ENCODE assay signal across 8 cellular contexts in genomic region chr13:98576963-98577822, GRCh38. TPM values are rescaled to one million over a fixed set of nuclear protein-coding genes. Genes with fewer than 3 reads are reported as not detected.
A peak's percentile ranks its signal among the peaks of the same experiment; 100 is the strongest.
DNase-seq lines count a peak whose midpoint lies in the region; ATAC-seq and TF ChIP-seq lines count a peak whose summit lies in the region.

Gene STK24, minus strand, starts transcription at chr13:98577107. Its CDS starts 321 bp downstream, at chr13:98576786.

- peaks cover 47% of the 10 kb centered on the region for H3K79me2 ChIP-seq in DOHH2 (ENCODE audit: control insufficient read depth, low read length)

- peak within 1 kb of the TSS; percentile 88 for H3K27ac Mint-ChIP-seq in activated naive CD8-positive, alpha-beta T cell treated with anti-CD3 and anti-CD28 coated beads, Interleukin-2, amount 50 U/mL, for 24 hours

- peak within 1 kb of the TSS; percentile 94 for H3K4me2 ChIP-seq in DOHH2 (ENCODE audit: low read length)

- H3K27ac ChIP-seq in DOHH2 (ENCODE audit: low read depth, low read length), result peak within 1 kb of the TSS; percentile 57
- peak within 1 kb of the TSS; percentile 94 to 97 for H3K27ac ChIP-seq in ovary
- H3K27ac ChIP-seq in aorta (ENCODE audit: low read depth in 1 of 2, low read length in 2 of 2), result peak within 1 kb of the TSS; percentile 93 to 100

- H3K4me1 ChIP-seq in DOHH2 (ENCODE audit: control insufficient read depth, low read length) (peaks cover 37% of the 10 kb centered on the region), ovary (ENCODE audit: insufficient read depth) (peaks cover 4% of the 10 kb centered on the region), aorta (ENCODE audit: control insufficient read depth in 1 of 2, insufficient read depth in 2 of 2, low read length in 2 of 2) (no peaks in the 10 kb centered on the region)

- H3K27me3 ChIP-seq in DOHH2 (ENCODE audit: control insufficient read depth, low read length), result no peaks in the 10 kb centered on the region
- no peaks in the 10 kb centered on the region for H3K27me3 ChIP-seq in ovary
- H3K27me3 ChIP-seq in aorta (ENCODE audit: control insufficient read depth in 1 of 2, insufficient read depth in 2 of 2, low read length in 1 of 2), result no peaks in the 10 kb centered on the region

- H3K9me3 Mint-ChIP-seq in activated naive CD8-positive, alpha-beta T cell treated with anti-CD3 and anti-CD28 coated beads, Interleukin-2, amount 50 U/mL, for 24 hours, result no peaks in the 10 kb centered on the region

- TF ChIP-seq POLR2A in ovary (IDR thresholded peaks at IDR 0.05), result no peak

- H3K9me2 ChIP-seq in DOHH2 (replicated peaks; ENCODE audit: control insufficient read depth, low read length), result no peaks in the 10 kb centered on the region

- no peak for TF ChIP-seq CTCF in DOHH2 (IDR thresholded peaks at IDR 0.05; ENCODE audit: low read depth, low read length, poor library complexity, severe bottlenecking)
- no peak for TF ChIP-seq CTCF in ovary (IDR thresholded peaks at IDR 0.05)

- peak; percentile 83 for DNase-seq in HT-29 (ENCODE audit: low spot score)
- DNase-seq in SK-N-DZ (ENCODE audit: low spot score), result peak; percentile 43
- DNase-seq in activated naive CD8-positive, alpha-beta T cell treated with anti-CD3 and anti-CD28 coated beads, Interleukin-2, amount 50 U/mL, for 24 hours, result peak; percentile 71
- DNase-seq in Right ventricle myocardium inferior (ENCODE audit: missing footprints), result peak; percentile 83
- peak; percentile 69 to 85 (median 81) for DNase-seq in ovary
- peak; percentile 79 to 89 for DNase-seq in aorta

- no peaks in the 10 kb centered on the region for H3K27me3 Mint-ChIP-seq in activated naive CD8-positive, alpha-beta T cell treated with anti-CD3 and anti-CD28 coated beads, Interleukin-2, amount 50 U/mL, for 24 hours

- ATAC-seq in GM21360 (IDR thresholded peaks at IDR 0.05; ENCODE audit: unreplicated experiment) (peak; percentile 67), Right ventricle myocardium inferior (peak; percentile 85), aorta (ENCODE audit: low FRiP score) (peak; percentile 88)
- ATAC-seq in activated naive CD8-positive, alpha-beta T cell treated with anti-CD3 and anti-CD28 coated beads, Interleukin-2, amount 50 U/mL, for 24 hours, result peak; percentile 61

- peaks cover 24% of the 10 kb centered on the region for H4K20me1 ChIP-seq in DOHH2 (ENCODE audit: control insufficient read depth, insufficient read depth, low read depth, low read length)

- peaks cover 21% of the 10 kb centered on the region for H3K36me3 ChIP-seq in DOHH2 (ENCODE audit: control insufficient read depth, low read length)
- no peaks in the 10 kb centered on the region for H3K36me3 ChIP-seq in ovary
- no peaks in the 10 kb centered on the region for H3K36me3 ChIP-seq in aorta (ENCODE audit: control insufficient read depth in 1 of 2, insufficient read depth in 2 of 2, low read length in 1 of 2)

- peaks cover 15% of the 10 kb centered on the region for H3K36me3 Mint-ChIP-seq in activated naive CD8-positive, alpha-beta T cell treated with anti-CD3 and anti-CD28 coated beads, Interleukin-2, amount 50 U/mL, for 24 hours (ENCODE audit: low read depth)

- no peak for TF ChIP-seq EP300 in ovary (IDR thresholded peaks at IDR 0.05)

- H3F3A ChIP-seq in DOHH2 (ENCODE audit: control insufficient read depth, insufficient read depth), result peaks cover 15% of the 10 kb centered on the region

- H3K9me3 ChIP-seq in DOHH2 (ENCODE audit: control insufficient read depth, insufficient read depth, low read length), result no peaks in the 10 kb centered on the region
- H3K9me3 ChIP-seq in ovary, result no peaks in the 10 kb centered on the region
- H3K9me3 ChIP-seq in aorta (ENCODE audit: control insufficient read depth, low read length), result no peaks in the 10 kb centered on the region

- peak within 1 kb of the TSS; percentile 91 for H3K4me3 Mint-ChIP-seq in activated naive CD8-positive, alpha-beta T cell treated with anti-CD3 and anti-CD28 coated beads, Interleukin-2, amount 50 U/mL, for 24 hours

- intact Hi-C loops in Right ventricle myocardium inferior (cut with DNase I) (loop anchor here (1.0 to 5.0 kb wide), 5 partner anchors 70 to 127 kb away; no protein-coding TSS in a partner anchor), ovary (cut with DNase I) (loop anchor here (5.0 to 10.0 kb wide), 7 partner anchors 70 to 1510 kb away; partner anchors contain the start of gene PCCA (in 1 of the 4)), aorta (cut with DNase I) (loop anchor here (5.0 kb wide), 3 partner anchors 70 to 125 kb away; no protein-coding TSS in a partner anchor)

- H3K4me3 ChIP-seq in DOHH2 (ENCODE audit: low read length) (peak within 1 kb of the TSS; percentile 90), ovary (peak within 1 kb of the TSS; percentile 99), aorta (ENCODE audit: low read length in 2 of 2) (peak within 1 kb of the TSS; percentile 93 to 95)

- peaks cover 45% of the 10 kb centered on the region for H3K4me1 Mint-ChIP-seq in activated naive CD8-positive, alpha-beta T cell treated with anti-CD3 and anti-CD28 coated beads, Interleukin-2, amount 50 U/mL, for 24 hours

- 0 to 1% (median 0%) methylated on average over 17 to 102 of the region's 102 CpGs for WGBS in ovary, 3 donors
- 0 to 1% methylated on average over 54 to 102 of the region's 102 CpGs for WGBS in aorta, 2 donors

RNA-seq across cellular contexts. Expression of gene STK24, which starts in this region (rescaled TPM):
- total RNA-seq in HT-29 (2014; rRNA removed; shearing (Covaris generic)), result 107 and 113 TPM in 2 replicates
- 61.7 and 68.1 TPM in 2 replicates for polyA plus RNA-seq in SK-N-DZ (2014; cell fraction: cytosol; rRNA removed)
- 36.7 and 43.0 TPM in 2 replicates for polyA plus RNA-seq in SK-N-DZ (2014; cell fraction: nucleus; rRNA removed)
- total RNA-seq in Right ventricle myocardium inferior (69.6 TPM), ovary (10 to 100 TPM; 34.0 to 73.1 (median 60.6) TPM), aorta (10 to 100 TPM; 61.3 to 64.5 TPM)
- polyA plus RNA-seq in ovary (100 to 1,000 TPM in 1 of 2 donors, 10 to 100 TPM in 1; 46.4 to 153 TPM), aorta (10 to 100 TPM; 39.9 to 54.8 TPM)

Comparison
In these comparisons a context has a peak if more than half of its experiments do, and no peak if none do; other contexts are left out.
1. Peak in every context shown above with its lines: DNase-seq, ATAC-seq, H3K4me3 ChIP-seq and H3K27ac ChIP-seq.